Comparison of ENCODE assay signal across 11 cellular contexts in the genomic region with DNA sequence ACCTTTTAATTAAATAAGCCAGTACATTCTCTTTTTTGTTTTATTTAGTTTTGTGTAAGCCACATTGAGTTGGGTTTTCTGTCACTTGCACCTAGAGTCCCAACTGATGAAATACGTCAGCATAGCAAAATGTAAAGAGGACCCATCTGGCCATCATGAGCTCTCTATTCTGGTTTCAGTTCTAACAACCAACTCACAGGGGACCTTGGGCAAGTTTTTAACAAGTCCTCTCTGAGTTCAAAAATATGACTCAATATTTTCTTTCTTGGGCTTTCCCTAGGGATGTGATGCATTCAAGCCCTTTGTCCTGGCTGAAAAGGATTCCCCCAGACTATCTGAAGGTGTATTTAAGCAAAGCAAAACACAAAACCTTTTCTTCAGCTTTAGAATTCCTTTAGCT. TPM values are rescaled to one million over a fixed set of nuclear protein-coding genes. Genes with fewer than 3 reads are reported as not detected.
DNase-seq lines count a peak whose midpoint lies in the region; ATAC-seq and TF ChIP-seq lines count a peak whose summit lies in the region.
"Had no signal": no experiment of that assay in that cellular context is flagged by ENCODE, and none has a peak within 500 bp of the region (broad histone marks: within the 10 kb centered on the region; RNA-seq: fewer than 3 reads in every experiment).

No MANE protein-coding gene starts in this region.

- no peak overlapping the region for H3K27ac Mint-ChIP-seq in activated CD8-positive, alpha-beta T cell treated with anti-CD3 and anti-CD28 coated beads, Interleukin-2, amount 10 ng/mL, durations not matched to agents 7 days and 5 days

- intact Hi-C loops in uterus (cut with DNase I; ENCODE audit: low total_unique reads), result no loop called here

- no peaks in the 10 kb centered on the region for H3K9me3 Mint-ChIP-seq in activated CD8-positive, alpha-beta T cell treated with anti-CD3 and anti-CD28 coated beads, Interleukin-2, amount 10 ng/mL, durations not matched to agents 7 days and 5 days (ENCODE audit: insufficient read depth)

- POLR2A ChIA-PET in activated CD8-positive, alpha-beta T cell treated with anti-CD3 and anti-CD28 coated beads, Interleukin-2, amount 10 ng/mL, durations not matched to agents 7 days and 5 days (lab: Charles Lee), result no interaction called here

- CTCF ChIA-PET in activated CD8-positive, alpha-beta T cell treated with anti-CD3 and anti-CD28 coated beads, Interleukin-2, amount 10 ng/mL, durations not matched to agents 7 days and 5 days (lab: Charles Lee), result interaction anchor here (1.3 kb wide), 1 partner anchor 10 kb away, joined by 8 read pairs; no protein-coding TSS in a partner anchor

- peak; percentile 85 for ATAC-seq in GM19372 (IDR thresholded peaks at IDR 0.05; ENCODE audit: low read depth, unreplicated experiment)
- ATAC-seq in HG02870 (IDR thresholded peaks at IDR 0.05; ENCODE audit: unreplicated experiment), result peak; percentile 88
- ATAC-seq in activated CD8-positive, alpha-beta T cell treated with anti-CD3 and anti-CD28 coated beads, Interleukin-2, amount 10 ng/mL, durations not matched to agents 7 days and 5 days, result no peak

- no peak for TF ChIP-seq CTCF in GM12864 (IDR thresholded peaks at IDR 0.05; ENCODE audit: low read depth, low read length, missing control alignments)
- no peak for TF ChIP-seq CTCF in uterus (IDR thresholded peaks at IDR 0.05)

- TF ChIP-seq POLR2A in uterus (IDR thresholded peaks at IDR 0.05), result no peak

- no peaks in the 10 kb centered on the region for H3K36me3 ChIP-seq in uterus
- H3K36me3 ChIP-seq: prostate gland had no signal

- H3K4me3 Mint-ChIP-seq in activated CD8-positive, alpha-beta T cell treated with anti-CD3 and anti-CD28 coated beads, Interleukin-2, amount 10 ng/mL, durations not matched to agents 7 days and 5 days, result no peak overlapping the region

- H3K27me3 ChIP-seq in uterus, result no peaks in the 10 kb centered on the region

- H3K9me3 ChIP-seq in uterus, result no peaks in the 10 kb centered on the region
- H3K9me3 ChIP-seq: prostate gland had no signal

- no peaks in the 10 kb centered on the region for H3K27me3 Mint-ChIP-seq in activated CD8-positive, alpha-beta T cell treated with anti-CD3 and anti-CD28 coated beads, Interleukin-2, amount 10 ng/mL, durations not matched to agents 7 days and 5 days (ENCODE audit: low read depth)

- H3K4me1 ChIP-seq in uterus, result no peaks in the 10 kb centered on the region
- H3K4me1 ChIP-seq: prostate gland had no signal

- H3K36me3 Mint-ChIP-seq in activated CD8-positive, alpha-beta T cell treated with anti-CD3 and anti-CD28 coated beads, Interleukin-2, amount 10 ng/mL, durations not matched to agents 7 days and 5 days (ENCODE audit: low read depth), result no peaks in the 10 kb centered on the region

- no peaks in the 10 kb centered on the region for H3K4me1 Mint-ChIP-seq in activated CD8-positive, alpha-beta T cell treated with anti-CD3 and anti-CD28 coated beads, Interleukin-2, amount 10 ng/mL, durations not matched to agents 7 days and 5 days (ENCODE audit: low read depth)

- H3K27ac ChIP-seq in uterus, result no peak overlapping the region
- H3K27ac ChIP-seq: epithelial cell of prostate, prostate gland had no signal

- DNase-seq in GM12864 (ENCODE audit: low read depth) (peak; percentile 8), NAMALWA (ENCODE audit: low spot score) (peak; percentile 11), NCI-H345 (lab: John Stamatoyannopoulos, UW) (no peak), activated T-cell treated with anti-CD3 and anti-CD28 coated beads for 4 hours (no peak), uterus (no peak)
- DNase-seq in activated CD8-positive, alpha-beta T cell treated with anti-CD3 and anti-CD28 coated beads, Interleukin-2, amount 10 ng/mL, durations not matched to agents 7 days and 5 days, result no peak
- DNase-seq: activated CD4-positive, alpha-beta T cell treated with anti-CD3 and anti-CD28 coated beads for 1 hour had no signal

- H3K4me3 ChIP-seq in GM12864 (ENCODE audit: low read depth, low read length) (no peak overlapping the region), uterus (no peak overlapping the region)
- H3K4me3 ChIP-seq: prostate gland had no signal

RNA-seq across cellular contexts. Expression of a gene that starts 32.9 kb away (rescaled TPM):
- total RNA-seq in uterus, result 10 to 100 TPM in 1 of 4 donors, under 1 TPM in 3; 0.29 to 12.0 (median 0.58) TPM
- total RNA-seq in activated CD8-positive, alpha-beta T cell treated with anti-CD3 and anti-CD28 coated beads, Interleukin-2, amount 10 ng/mL, durations not matched to agents 7 days and 5 days, result 1 to 10 TPM; 2.0 to 2.4 TPM

Comparison
In these comparisons a context has a peak if more than half of its experiments do, and no peak if none do; other contexts are left out.
1. DNase-seq: peak in GM12864 (single experiment) and NAMALWA (single experiment); none in NCI-H345 (single experiment), activated T-cell treated with anti-CD3 and anti-CD28 coated beads for 4 hours (single experiment), uterus (0 of 2) and activated CD8-positive, alpha-beta T cell treated with anti-CD3 and anti-CD28 coated beads, Interleukin-2, amount 10 ng/mL, durations not matched to agents 7 days and 5 days (single experiment).